In the genomic region with DNA sequence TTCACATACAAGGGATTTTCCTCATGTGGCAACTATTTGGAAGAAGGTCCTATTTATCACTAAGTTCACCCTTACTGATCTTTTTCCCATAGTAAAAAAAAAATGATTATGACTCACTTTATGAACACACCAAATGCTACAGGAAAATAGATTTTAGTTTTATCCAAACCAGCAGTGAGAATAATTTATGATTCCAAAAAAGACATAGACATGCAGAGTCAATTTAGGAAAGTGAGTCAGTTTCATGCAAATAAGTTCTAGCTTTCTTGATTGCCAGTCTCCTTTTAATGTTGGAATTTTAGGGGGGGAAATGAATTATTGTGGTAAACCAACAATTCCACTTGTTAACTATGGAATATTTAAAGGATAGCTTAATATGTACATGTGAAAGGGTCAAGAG, we compare ENCODE assay signal across 25 cellular contexts.
"Had no signal": no experiment of that assay in that cellular context is flagged by ENCODE, and none has a peak within 500 bp of the region (broad histone marks: within the 10 kb centered on the region; RNA-seq: fewer than 3 reads in every experiment).

No MANE protein-coding gene starts in this region.

- H3K4me3 ChIP-seq: adrenal gland, MG63, SK-N-MC had no signal

- DNase-seq: activated CD4-positive, alpha-beta T cell treated with anti-CD3 and anti-CD28 coated beads, Interleukin-2, amount 10 ng/mL, durations not matched to agents 24 days and 14 days; activated CD4-positive, alpha-beta T cell treated with anti-CD3 and anti-CD28 coated beads, Interleukin-2, amount 50 U/mL, for 4 hours; activated CD8-positive, alpha-beta T cell treated with anti-CD3 and anti-CD28 coated beads for 36 hours; activated gamma-delta T cell; activated naive CD4-positive, alpha-beta T cell treated with Interleukin-2 at 50 U/mL for 16 hours; activated T-cell treated with anti-CD3 and anti-CD28 coated beads, Interleukin-2, amount 50 U/mL, for 1 hour; activated T-cell treated with anti-CD3 and anti-CD28 coated beads, Interleukin-2, amount 50 U/mL, for 72 hours; adrenal gland; caudate nucleus; cerebellar nuclear complex; Karpas-422; MG63; NCI-H1048; NCI-H1105 treated with DMSO at 0.1 percent for 48 hours; NCI-H1436; NCI-H1694; NCI-H1930; NCI-H2081 treated with DMSO at 0.1 percent for 48 hours; NCI-H226; NCI-H524 treated with DMSO at 0.1 percent for 48 hours; NCI-H748 treated with DMSO at 0.1 percent for 48 hours; NK-92 treated with Interleukin-12 subunit alpha and Interleukin-12 subunit beta, amount 100 ng/mL, for 24 hours; Right ventricle myocardium superior; T1000 had no signal
